In genomic region chr12:52050116-52050770, GRCh38 we compare ENCODE assay signal across 1 cellular context.
TF ChIP-seq lines count a peak whose summit lies in the region.

No MANE protein-coding gene starts in this region.

TF ChIP-seq in endothelial cell of umbilical vein, 7 proteins besides CTCF, POLR2A, EP300 and RAD21 (continued from another document):
- TF ChIP-seq, protein P1, sequence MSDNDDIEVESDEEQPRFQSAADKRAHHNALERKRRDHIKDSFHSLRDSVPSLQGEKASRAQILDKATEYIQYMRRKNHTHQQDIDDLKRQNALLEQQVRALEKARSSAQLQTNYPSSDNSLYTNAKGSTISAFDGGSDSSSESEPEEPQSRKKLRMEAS (IDR thresholded peaks at IDR 0.05; ENCODE audit: insufficient read depth, insufficient read length): no peak
- TF ChIP-seq JUN (IDR thresholded peaks at IDR 0.05; ENCODE audit: borderline replicate concordance, insufficient read depth, insufficient read length, low read depth): no peak
- no peak for TF ChIP-seq MYC (IDR thresholded peaks at IDR 0.05; ENCODE audit: low read depth, low read length)
- TF ChIP-seq POLR2AphosphoS5 (IDR thresholded peaks at IDR 0.05; ENCODE audit: insufficient read depth, low read depth, low read length): no peak
- no peak for TF ChIP-seq GATA2 (IDR thresholded peaks at IDR 0.05; ENCODE audit: insufficient read depth, insufficient read length, low read depth, low read length)
